8 cellular contexts compared by ENCODE assay signal in the genomic region with DNA sequence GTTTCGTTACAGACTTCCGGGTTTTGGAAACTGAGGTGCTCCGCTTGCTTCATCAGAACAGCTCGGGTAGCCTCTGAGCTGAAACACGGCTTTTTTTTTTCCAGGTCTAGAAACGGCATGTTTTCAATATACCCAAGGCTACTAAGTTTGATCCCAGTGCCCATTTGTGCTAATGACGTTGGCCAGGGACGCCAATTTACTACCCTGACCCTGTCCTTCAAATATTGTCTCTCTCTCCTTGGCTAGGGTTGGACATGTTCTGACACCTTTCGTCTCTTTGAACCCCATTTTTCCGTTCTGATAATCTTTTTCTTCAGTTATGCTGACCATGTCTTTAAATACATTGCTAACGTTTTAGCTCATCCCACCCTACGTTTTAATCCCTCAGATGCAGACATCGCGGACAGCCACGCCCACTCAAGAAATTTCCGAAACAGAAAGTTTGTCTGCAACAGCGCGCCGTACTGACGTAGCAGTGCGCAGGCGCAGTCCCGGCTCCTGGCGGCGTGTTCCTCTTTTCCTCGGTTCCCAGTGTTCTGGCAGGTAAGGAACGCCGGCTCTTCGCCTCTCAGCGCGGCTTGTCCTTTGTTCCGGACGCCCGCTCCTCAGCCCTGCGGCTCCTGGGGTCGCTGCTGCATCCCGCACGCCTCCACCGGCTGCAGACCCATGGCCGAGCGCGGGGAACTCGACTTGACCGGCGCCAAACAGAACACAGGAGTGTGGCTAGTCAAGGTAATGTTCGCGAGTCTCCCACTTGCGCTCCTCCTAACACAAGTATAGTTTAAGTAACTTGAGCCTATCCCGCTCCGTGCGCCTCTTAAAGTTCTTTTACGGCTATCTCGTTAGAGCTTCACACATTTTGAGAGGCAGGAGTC. TPM values are rescaled to one million over a fixed set of nuclear protein-coding genes. Genes with fewer than 3 reads are reported as not detected.
DNase-seq lines count a peak whose midpoint lies in the region; ATAC-seq and TF ChIP-seq lines count a peak whose summit lies in the region.

A gene with protein sequence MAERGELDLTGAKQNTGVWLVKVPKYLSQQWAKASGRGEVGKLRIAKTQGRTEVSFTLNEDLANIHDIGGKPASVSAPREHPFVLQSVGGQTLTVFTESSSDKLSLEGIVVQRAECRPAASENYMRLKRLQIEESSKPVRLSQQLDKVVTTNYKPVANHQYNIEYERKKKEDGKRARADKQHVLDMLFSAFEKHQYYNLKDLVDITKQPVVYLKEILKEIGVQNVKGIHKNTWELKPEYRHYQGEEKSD (plus strand): TSS at position 521 of the 875 bp plus-strand sequence. CDS start 146 bp downstream, at position 667.

- intact Hi-C loops in PC-9 (cut with micrococcal nuclease; ENCODE audit: unreplicated experiment) = loop anchor here (1.0 to 10.0 kb wide), 4 partner anchors 72 to 161 kb away; a partner anchor contains a TSS
- intact Hi-C loops in esophagus muscularis mucosa (cut with DNase I) = loop anchor here (5.0 kb wide), 2 partner anchors 73 to 187 kb away; no protein-coding TSS in a partner anchor

- H3K4me3 ChIP-seq in PC-9 (peak within 1 kb of the TSS; percentile 96), esophagus muscularis mucosa (peak within 1 kb of the TSS; percentile 76 to 95 (median 87)), muscle layer of colon (ENCODE audit: low read depth in 1 of 2, low read length in 2 of 2) (peak within 1 kb of the TSS; percentile 53 to 69)

- H3K36me3 Mint-ChIP-seq in IgD-negative memory B cell = peaks cover 1% of the 10 kb centered on the region

- H3K4me1 Mint-ChIP-seq in IgD-negative memory B cell = peaks cover 8 to 11% (median 8%) of the 10 kb centered on the region in 3 donors

- TF ChIP-seq POLR2A in esophagus muscularis mucosa (IDR thresholded peaks at IDR 0.05; ENCODE audit: low read depth) = no peak

- CTCF ChIA-PET in PC-9 (lab: Charles Lee) = interaction anchor here (0.6 kb wide), 1 partner anchor 68 kb away, joined by 3 read pairs; no protein-coding TSS in a partner anchor

- H3K27ac ChIP-seq in PC-9 (peak within 1 kb of the TSS; percentile 74), esophagus muscularis mucosa (replicated peaks in 1 of 4) (peak within 1 kb of the TSS; percentile 80 to 89 (median 84)), muscle layer of colon (ENCODE audit: low read depth, low read length) (peak within 1 kb of the TSS; percentile 89)

- peak within 1 kb of the TSS; percentile 89 for H3K4me2 ChIP-seq in PC-9

- peak; percentile 73 for ATAC-seq in GM21576 (IDR thresholded peaks at IDR 0.05; ENCODE audit: unreplicated experiment)

- H3K36me3 ChIP-seq in PC-9 (ENCODE audit: low read depth) (no peaks in the 10 kb centered on the region), esophagus muscularis mucosa (no peaks in the 10 kb centered on the region), muscle layer of colon (ENCODE audit: insufficient read depth, low read length) (no peaks in the 10 kb centered on the region)

- H3K27me3 ChIP-seq in PC-9 (ENCODE audit: insufficient read depth, low read depth) (no peaks in the 10 kb centered on the region), esophagus muscularis mucosa (no peaks in the 10 kb centered on the region), muscle layer of colon (ENCODE audit: control insufficient read depth in 1 of 2, insufficient read depth in 2 of 2, low read length in 2 of 2) (no peaks in the 10 kb centered on the region)

- no peaks in the 10 kb centered on the region for H3K27me3 Mint-ChIP-seq in IgD-negative memory B cell

- TF ChIP-seq EP300 in esophagus muscularis mucosa (IDR thresholded peaks at IDR 0.05) = no peak

- H4K20me1 ChIP-seq in PC-9 (ENCODE audit: insufficient read depth) = no peaks in the 10 kb centered on the region; the same call in 1 of the 2 replicates

- no peaks in the 10 kb centered on the region for H3K9me2 ChIP-seq in PC-9 (ENCODE audit: insufficient read depth)

- H3K9me3 ChIP-seq in PC-9 (ENCODE audit: insufficient read depth, low read depth) (no peaks in the 10 kb centered on the region), esophagus muscularis mucosa (no peaks in the 10 kb centered on the region), muscle layer of colon (ENCODE audit: low read length) (no peaks in the 10 kb centered on the region)

- peak; percentile 68 for DNase-seq in DMS114 treated with DMSO at 0.1 percent for 48 hours (lab: John Stamatoyannopoulos, UW; ENCODE audit: unreplicated experiment)
- peak; percentile 79 to 89 for DNase-seq in PC-9
- peak; percentile 80 for DNase-seq in activated T-cell treated with anti-CD3 and anti-CD28 coated beads for 48 hours (ENCODE audit: low read depth)
- peak; percentile 96 for DNase-seq in esophagus muscularis mucosa (ENCODE audit: extremely low spot score)
- DNase-seq in stimulated activated CD8-positive, alpha-beta memory T cell treated with anti-CD3 and anti-CD28 coated beads, Interleukin-7, amount 100 ng/mL, for 1 hour (ENCODE audit: low read depth in 2 of 2) = peak; percentile 76 to 85

- no peak within 1 kb of the TSS for H3K27ac Mint-ChIP-seq in IgD-negative memory B cell

- peak within 1 kb of the TSS; percentile 92 for H2AFZ ChIP-seq in PC-9

- BruUV-seq in PC-9 (replicated peaks; lab: Mats Ljungman, UMichigan) = TSS peak; percentile 89

- TF ChIP-seq CTCF in PC-9 (conservative IDR thresholded peaks at IDR 0.05) = no peak
- TF ChIP-seq CTCF in esophagus muscularis mucosa (IDR thresholded peaks at IDR 0.05) = peak in 1 of 3 experiments; percentile 18

- H3K9me3 Mint-ChIP-seq in IgD-negative memory B cell = no peaks in the 10 kb centered on the region

- peaks cover 18% of the 10 kb centered on the region for H3K4me1 ChIP-seq in PC-9 (replicated peaks; ENCODE audit: insufficient read depth)
- peaks cover 16 to 34% (median 26%) of the 10 kb centered on the region in 4 donors for H3K4me1 ChIP-seq in esophagus muscularis mucosa
- peaks cover 13% of the 10 kb centered on the region for H3K4me1 ChIP-seq in muscle layer of colon (ENCODE audit: insufficient read depth, low read length)

- WGBS in esophagus muscularis mucosa = 2% methylated on average over 27 of the region's 53 CpGs

- peaks cover 8% of the 10 kb centered on the region; the same call in 1 of the 2 replicates for H3F3A ChIP-seq in PC-9 (ENCODE audit: insufficient read depth, low read depth)

- no peak within 1 kb of the TSS for H3K4me3 Mint-ChIP-seq in IgD-negative memory B cell

- POLR2A ChIA-PET in PC-9 (lab: Charles Lee; ENCODE audit: unreplicated experiment) = interaction anchor here (0.5 to 0.7 kb wide), 6 partner anchors 13 to 122 kb away, joined by 3 to 16 read pairs (median 3); no protein-coding TSS in a partner anchor

- H3K9ac ChIP-seq in muscle layer of colon (ENCODE audit: low read length) = peak within 1 kb of the TSS; percentile 78

- peaks cover 48% of the 10 kb centered on the region for H3K79me2 ChIP-seq in PC-9 (ENCODE audit: low read depth)

RNA-seq across cellular contexts. Expression of the gene that starts here (rescaled TPM):
- polyA plus RNA-seq in IgD-negative memory B cell = 12.0 TPM
- total RNA-seq in PC-9 (2021) (26.5 and 28.8 TPM in 2 replicates), esophagus muscularis mucosa (10 to 100 TPM; 12.9 to 15.1 (median 14.6) TPM)

Comparison
In these comparisons a context has a peak if more than half of its experiments do, and no peak if none do; other contexts are left out.
1. Peak in every context shown above with its lines: DNase-seq, ATAC-seq, H3K4me3 ChIP-seq and H3K27ac ChIP-seq.